Comparison of ENCODE assay signal across 8 cellular contexts in the genomic region with DNA sequence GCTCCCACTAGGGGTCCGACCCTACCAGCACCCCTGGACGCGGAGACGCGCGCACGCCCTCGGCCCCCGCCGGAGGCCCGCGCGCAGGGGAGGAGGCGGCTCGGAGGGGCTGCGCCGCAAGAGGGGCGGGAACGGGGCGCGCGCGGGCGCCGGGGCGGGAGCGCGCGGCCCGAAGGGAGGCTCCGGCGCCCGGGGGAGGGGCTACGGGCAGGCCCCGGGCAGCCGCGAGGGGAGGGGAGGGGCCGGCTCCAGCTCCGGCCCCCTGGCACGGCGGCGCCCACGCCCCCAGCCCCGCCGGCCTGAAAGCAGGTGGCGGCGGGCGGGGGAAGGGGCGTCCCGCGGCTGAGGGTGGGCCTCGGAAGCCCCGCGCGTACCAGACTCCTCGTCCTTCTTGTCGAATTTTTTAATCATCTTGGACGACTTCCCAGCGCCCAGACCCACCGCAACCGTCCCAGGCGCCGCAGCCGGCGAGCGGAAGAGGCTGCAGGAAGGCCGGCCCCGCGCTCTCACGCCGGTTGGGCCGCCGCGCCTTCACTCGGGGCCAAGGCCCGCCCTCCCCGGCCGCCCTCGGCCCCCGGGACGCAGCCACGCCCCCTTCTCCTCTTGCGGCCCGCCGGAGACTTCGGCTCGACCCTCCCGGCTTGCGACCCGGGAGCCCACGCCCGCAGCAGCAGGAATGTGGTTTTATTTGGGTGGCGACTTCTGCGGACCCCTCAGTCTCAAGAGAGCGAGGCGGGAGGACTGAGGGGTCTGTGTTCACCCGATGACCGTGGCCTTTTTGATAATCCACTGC. TPM values are rescaled to one million over a fixed set of nuclear protein-coding genes. Genes with fewer than 3 reads are reported as not detected.
DNase-seq lines count a peak whose midpoint lies in the region; ATAC-seq lines count a peak whose summit lies in the region.

TSS of gene COPG2 (minus strand) at position 491 of the 793 bp plus-strand sequence. CDS start at position 411, 80 bp downstream.

- H3K27ac ChIP-seq in angular gyrus (ENCODE audit: low read depth, low read length): peak within 1 kb of the TSS; percentile 82
- peak within 1 kb of the TSS; percentile 56 for H3K27ac ChIP-seq in urinary bladder (ENCODE audit: low read depth)

- peak; percentile 76 for ATAC-seq in GM18499 (IDR thresholded peaks at IDR 0.05; ENCODE audit: insufficient read depth, unreplicated experiment)
- ATAC-seq in HG02840 (IDR thresholded peaks at IDR 0.05; ENCODE audit: low FRiP score, unreplicated experiment): peak; percentile 93
- peak; percentile 100 for ATAC-seq in left ventricle myocardium superior

- intact Hi-C loops in left ventricle myocardium superior (cut with micrococcal nuclease): no loop called here

- H3K36me3 ChIP-seq in urinary bladder (ENCODE audit: insufficient read depth): peaks cover under 1% of the 10 kb centered on the region

- H3K4me1 ChIP-seq in urinary bladder (ENCODE audit: insufficient read depth): no peaks in the 10 kb centered on the region

- DNase-seq in NCI-H1436 treated with DMSO at 0.1 percent for 48 hours (lab: John Stamatoyannopoulos, UW) (peak; percentile 23), T-helper 2 cell (peak; percentile 40 to 87 (median 66)), left ventricle myocardium superior (peak; percentile 94), pulmonary artery endothelial cell (ENCODE audit: low read depth, low spot score) (peak; percentile 32)

- H3K4me3 ChIP-seq in urinary bladder (ENCODE audit: low read depth, low read length): peak within 1 kb of the TSS; percentile 99

- under 1% methylated on average over 96 of the region's 98 CpGs for WGBS in urinary bladder

RNA-seq across cellular contexts. Expression of gene COPG2, which starts in this region (rescaled TPM):
- total RNA-seq in left ventricle myocardium superior: 19.2 TPM
- total RNA-seq in pulmonary artery endothelial cell: 12.4 and 22.2 TPM in 2 replicates
- total RNA-seq in urinary bladder: 29.4 TPM
- 17.2 TPM for polyA plus RNA-seq in urinary bladder

Comparison
In these comparisons a context has a peak if more than half of its experiments do, and no peak if none do; other contexts are left out.
1. Peak in every context shown above with its lines: DNase-seq, ATAC-seq, H3K4me3 ChIP-seq and H3K27ac ChIP-seq.
2. DNase-seq: peak in every context shown above with its lines; median percentile 94 in left ventricle myocardium superior; 66 in T-helper 2 cell; 32 in pulmonary artery endothelial cell; 23 in NCI-H1436 treated with DMSO at 0.1 percent for 48 hours.